In genomic region chr15:99328673-99329072, GRCh38 we compare ENCODE assay signal across 2 cellular contexts.
TF ChIP-seq lines count a peak whose summit lies in the region.

No MANE protein-coding gene starts in this region.

TF ChIP-seq in IMR-90, 13 proteins besides CTCF, POLR2A, EP300 and RAD21:
- no peak for TF ChIP-seq NFE2L2 (IDR thresholded peaks at IDR 0.05; ENCODE audit: low read depth, low read length)
- no peak for TF ChIP-seq CHD1 (IDR thresholded peaks at IDR 0.05; ENCODE audit: low read depth, low read length)
- TF ChIP-seq RCOR1 (IDR thresholded peaks at IDR 0.05; ENCODE audit: insufficient replicate concordance, low read length) = no peak
- TF ChIP-seq CEBPB (IDR thresholded peaks at IDR 0.05; ENCODE audit: low read depth, low read length) = no peak
- no peak for TF ChIP-seq RFX5 (IDR thresholded peaks at IDR 0.05; ENCODE audit: low read depth, low read length)
- no peak for TF ChIP-seq MAFK (IDR thresholded peaks at IDR 0.05; ENCODE audit: low read depth, low read length)
- TF ChIP-seq MAZ (IDR thresholded peaks at IDR 0.05; ENCODE audit: borderline replicate concordance, low read depth, low read length) = no peak
- TF ChIP-seq ELK1 (IDR thresholded peaks at IDR 0.05; ENCODE audit: borderline replicate concordance, low read depth, low read length) = no peak
- no peak for TF ChIP-seq BHLHE40 (IDR thresholded peaks at IDR 0.05; ENCODE audit: low read depth, low read length)
- no peak for TF ChIP-seq USF2 (IDR thresholded peaks at IDR 0.05; ENCODE audit: low read depth, low read length)
- no peak for TF ChIP-seq FOS (IDR thresholded peaks at IDR 0.05; ENCODE audit: low read depth, low read length)
- TF ChIP-seq MXI1 (IDR thresholded peaks at IDR 0.05; ENCODE audit: borderline replicate concordance, low read depth, low read length) = no peak
- no peak for TF ChIP-seq SMC3 (IDR thresholded peaks at IDR 0.05; ENCODE audit: low read depth, low read length)
TF ChIP-seq in IMR-90: peak in this region for 0.

TF ChIP-seq in H1, 55 proteins besides CTCF, POLR2A, EP300 and RAD21:
- TF ChIP-seq MAFK (IDR thresholded peaks at IDR 0.05; ENCODE audit: low read depth, low read length) = no peak
- TF ChIP-seq ATF3 (IDR thresholded peaks at IDR 0.05; ENCODE audit: insufficient read depth, low read depth, low read length) = no peak
- TF ChIP-seq ASH2L (IDR thresholded peaks at IDR 0.05; ENCODE audit: low read length) = no peak
- TF ChIP-seq SAP30 (IDR thresholded peaks at IDR 0.05; ENCODE audit: insufficient read depth, insufficient replicate concordance, low read length) = no peak
- TF ChIP-seq ZNF274 (IDR thresholded peaks at IDR 0.05; ENCODE audit: borderline replicate concordance, extremely low read depth, low read length) = no peak
- no peak for TF ChIP-seq TBP (IDR thresholded peaks at IDR 0.05; ENCODE audit: low read depth, low read length)
- TF ChIP-seq CEBPB (IDR thresholded peaks at IDR 0.05; ENCODE audit: low read depth, low read length) = peak; percentile 29; the same call in 1 of the 2 replicates
- no peak for TF ChIP-seq TCF12 (IDR thresholded peaks at IDR 0.05; ENCODE audit: low read depth, low read length)
